8 cellular contexts compared by ENCODE assay signal in the genomic region with DNA sequence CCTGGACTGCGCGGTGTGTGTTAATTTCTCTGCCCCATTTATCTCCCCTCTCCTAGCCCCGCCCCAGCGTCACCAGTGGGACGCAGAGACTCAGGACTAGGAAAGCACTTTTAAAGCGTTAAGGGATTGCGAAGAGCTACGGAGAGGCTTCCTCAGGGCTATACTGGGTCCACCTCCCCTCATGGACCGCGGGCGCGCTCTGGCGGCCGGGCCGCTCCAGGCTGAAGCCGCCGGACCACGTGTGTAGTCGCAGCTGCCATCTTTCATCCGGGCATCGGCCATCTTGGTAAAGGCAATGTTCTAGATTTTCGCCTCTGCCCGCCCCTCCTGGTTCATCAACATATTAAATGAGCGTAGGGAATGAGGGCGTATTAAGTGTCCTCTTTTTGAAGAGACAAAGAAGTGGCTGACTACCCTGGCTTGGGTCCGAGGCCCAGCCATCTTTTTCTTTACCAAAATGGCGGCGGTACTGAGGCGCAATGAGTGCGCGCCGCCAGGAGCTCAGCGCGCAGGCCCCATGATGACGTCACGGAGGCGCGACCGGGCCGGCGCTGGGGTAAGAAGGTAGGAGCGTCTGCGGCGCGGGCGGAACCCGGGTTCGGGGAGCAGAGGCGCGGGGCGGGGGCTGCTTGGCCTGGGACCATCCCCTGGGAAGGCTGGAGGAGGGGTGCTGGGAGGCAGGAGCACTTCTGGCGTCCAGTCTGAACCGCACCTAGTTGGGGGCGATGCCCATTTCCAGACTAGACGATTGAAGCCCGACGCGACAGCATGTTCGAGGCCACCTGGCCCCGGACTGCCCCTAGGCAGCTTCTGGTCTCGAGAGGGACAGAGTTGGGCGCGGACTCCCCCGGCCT. TPM values are rescaled to one million over a fixed set of nuclear protein-coding genes. Genes with fewer than 3 reads are reported as not detected.
DNase-seq lines count a peak whose midpoint lies in the region; ATAC-seq, FAIRE-seq and TF ChIP-seq lines count a peak whose summit lies in the region.

A gene with protein sequence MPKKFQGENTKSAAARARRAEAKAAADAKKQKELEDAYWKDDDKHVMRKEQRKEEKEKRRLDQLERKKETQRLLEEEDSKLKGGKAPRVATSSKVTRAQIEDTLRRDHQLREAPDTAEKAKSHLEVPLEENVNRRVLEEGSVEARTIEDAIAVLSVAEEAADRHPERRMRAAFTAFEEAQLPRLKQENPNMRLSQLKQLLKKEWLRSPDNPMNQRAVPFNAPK (plus strand): TSS at position 531 of the 854 bp plus-strand sequence. CDS start 3,406 bp downstream, outside the sequence.

- in situ Hi-C loops in endometrial microvascular endothelial cells (cut with HindIII; ENCODE audit: inconsistent ontology term, low pct_unique_long_range_greater_than_20kb, low sequenced_read_pairs): no loop called here

- peak; percentile 64 for ATAC-seq in GM21367 (IDR thresholded peaks at IDR 0.05; ENCODE audit: unreplicated experiment)

- FAIRE-seq in D721Med (lab: Jason Lieb, UNC) (no peak), HTR-8/SVneo (lab: Jason Lieb, UNC) (peak; percentile 75)

- DNase-seq in D721Med (ENCODE audit: insufficient read length, low spot score) (peak; percentile 87), HTR-8/SVneo (ENCODE audit: insufficient read length, low spot score) (peak; percentile 96), NOMO-1 treated with dmso at 0.1 percent for 144 hours (lab: John Stamatoyannopoulos, UW; ENCODE audit: unreplicated experiment) (peak; percentile 92), midbrain (lab: John Stamatoyannopoulos, UW) (peak; percentile 95)
- DNase-seq in activated CD8-positive, alpha-beta memory T cell treated with anti-CD3 and anti-CD28 coated beads, Interleukin-2, amount 50 U/mL, for 1 hour (ENCODE audit: extremely low read depth): peak; percentile 77
- peak; percentile 86 to 87 for DNase-seq in stimulated activated CD8-positive, alpha-beta memory T cell treated with anti-CD3 and anti-CD28 coated beads, Interleukin-15, amount 100 ng/mL, for 48 hours (ENCODE audit: low read depth in 2 of 2)

- peak; percentile 96 for TF ChIP-seq CTCF in D721Med (IDR thresholded peaks at IDR 0.05; ENCODE audit: insufficient read depth, missing control alignments)

RNA-seq across cellular contexts. Expression of the gene that starts here (rescaled TPM):
- total RNA-seq in endometrial microvascular endothelial cells (ENCODE audit: inconsistent ontology term): 87.6 TPM

Comparison
In these comparisons a context has a peak if more than half of its experiments do, and no peak if none do; other contexts are left out.
1. Peak in every context shown above with its lines: DNase-seq and ATAC-seq.